Comparison of ENCODE assay signal across 33 cellular contexts in the genomic region with DNA sequence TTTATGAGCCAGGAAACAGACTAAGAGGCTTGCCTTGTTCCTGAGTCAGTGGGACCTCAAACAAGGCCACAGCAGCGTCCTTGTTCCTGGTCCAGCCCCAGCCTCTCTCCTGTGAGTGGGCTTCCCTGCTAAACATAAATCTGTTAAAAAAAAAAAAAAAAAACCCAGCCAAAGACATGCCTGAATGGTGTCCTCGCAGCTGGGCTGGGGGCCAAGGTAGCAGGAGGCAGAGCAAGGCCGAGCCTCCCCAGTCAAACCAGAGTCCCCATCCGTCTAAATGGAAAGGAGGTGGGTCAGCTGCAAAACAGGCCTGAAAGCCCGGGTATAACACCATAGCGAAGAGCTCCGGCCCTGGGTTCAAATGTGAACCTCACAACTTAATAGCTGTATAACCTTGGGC.
"Had no signal": no experiment of that assay in that cellular context is flagged by ENCODE, and none has a peak within 500 bp of the region (broad histone marks: within the 10 kb centered on the region; RNA-seq: fewer than 3 reads in every experiment).

No MANE protein-coding gene starts in this region.

- H3K36me3 Mint-ChIP-seq: activated CD8-positive, alpha-beta memory T cell treated with anti-CD3 and anti-CD28 coated beads, Interleukin-2, amount 10 ng/mL, durations not matched to agents 7 days and 5 days; activated naive CD4-positive, alpha-beta T cell treated with anti-CD3 and anti-CD28 coated beads, Interleukin-2, amount 50 U/mL, for 72 hours had no signal

- H3K36me3 ChIP-seq: cardiac muscle cell, WERI-Rb-1 had no signal

- H3K4me3 Mint-ChIP-seq: activated CD4-positive, alpha-beta memory T cell treated with anti-CD3 and anti-CD28 coated beads, Interleukin-2, amount 10 ng/mL, durations not matched to agents 7 days and 5 days; activated CD8-positive, alpha-beta memory T cell treated with anti-CD3 and anti-CD28 coated beads, Interleukin-2, amount 10 ng/mL, durations not matched to agents 7 days and 5 days; activated naive CD4-positive, alpha-beta T cell treated with anti-CD3 and anti-CD28 coated beads for 36 hours; activated T-helper 17 cell treated with anti-CD3 and anti-CD28 coated beads, Interleukin-2, amount 50 U/mL, for 72 hours; central memory CD8-positive, alpha-beta T cell had no signal

- H3K4me2 ChIP-seq: KMS-11 had no signal

- H3K27ac Mint-ChIP-seq: activated CD4-positive, alpha-beta memory T cell treated with anti-CD3 and anti-CD28 coated beads, Interleukin-2, amount 10 ng/mL, durations not matched to agents 7 days and 5 days; activated CD8-positive, alpha-beta memory T cell treated with anti-CD3 and anti-CD28 coated beads, Interleukin-2, amount 10 ng/mL, durations not matched to agents 7 days and 5 days; activated naive CD4-positive, alpha-beta T cell treated with anti-CD3 and anti-CD28 coated beads for 36 hours; activated naive CD4-positive, alpha-beta T cell treated with anti-CD3 and anti-CD28 coated beads, Interleukin-2, amount 50 U/mL, for 72 hours; activated T-helper 17 cell treated with anti-CD3 and anti-CD28 coated beads, Interleukin-2, amount 50 U/mL, for 72 hours had no signal

- ATAC-seq: activated CD8-positive, alpha-beta memory T cell treated with anti-CD3 and anti-CD28 coated beads, Interleukin-2, amount 10 ng/mL, durations not matched to agents 7 days and 5 days; activated naive CD4-positive, alpha-beta T cell treated with anti-CD3 and anti-CD28 coated beads, Interleukin-2, amount 50 U/mL, for 72 hours; activated T-helper 17 cell treated with anti-CD3 and anti-CD28 coated beads, Interleukin-2, amount 50 U/mL, for 72 hours had no signal

- H3K27me3 ChIP-seq: cardiac muscle cell had no signal

- DNase-seq: activated CD4-positive, alpha-beta memory T cell treated with anti-CD3 and anti-CD28 coated beads, Interleukin-2, amount 10 ng/mL, durations not matched to agents 7 days and 5 days; activated CD4-positive, alpha-beta T cell treated with anti-CD3 and anti-CD28 coated beads for 1 hour; activated CD4-positive, alpha-beta T cell treated with anti-CD3 and anti-CD28 coated beads for 48 hours; activated CD4-positive, CD25-positive, alpha-beta regulatory T cell; activated CD8-positive, alpha-beta memory T cell treated with anti-CD3 and anti-CD28 coated beads for 24 hours; activated CD8-positive, alpha-beta memory T cell treated with anti-CD3 and anti-CD28 coated beads, Interleukin-2, amount 10 ng/mL, durations not matched to agents 7 days and 5 days; activated CD8-positive, alpha-beta memory T cell treated with anti-CD3 and anti-CD28 coated beads, Interleukin-2, amount 50 U/mL, for 48 hours; activated gamma-delta T cell treated with Interleukin-2 at 50 U/mL for 16 hours; activated naive CD4-positive, alpha-beta T cell treated with anti-CD3 and anti-CD28 coated beads for 36 hours; activated T-cell treated with anti-CD3 and anti-CD28 coated beads, Interleukin-2, amount 50 U/mL, for 48 hours; MM.1S; MV-4-11; NCI-H1092; NCI-H1436 treated with DMSO at 0.1 percent for 48 hours; NCI-H1694 treated with DMSO at 0.1 percent for 48 hours; NCI-H2029; NCI-H2107; NCI-H2171; NCI-H510A; NCI-H526; NCI-H748 treated with DMSO at 0.1 percent for 48 hours; NK-92 treated with Interleukin-12 subunit alpha and Interleukin-12 subunit beta, amount 100 ng/mL, for 24 hours; Right ventricle myocardium superior; SW 1271; T-helper 1 cell; T-helper 2 cell; T-helper 9 cell; WERI-Rb-1 had no signal

- H3K4me3 ChIP-seq: cardiac muscle cell had no signal

- H3K27ac ChIP-seq: cardiac muscle cell, KMS-11, WERI-Rb-1 had no signal

- H3K9me3 Mint-ChIP-seq: activated T-helper 17 cell treated with anti-CD3 and anti-CD28 coated beads, Interleukin-2, amount 50 U/mL, for 72 hours; central memory CD8-positive, alpha-beta T cell had no signal

- H3K4me1 Mint-ChIP-seq: activated CD4-positive, alpha-beta memory T cell treated with anti-CD3 and anti-CD28 coated beads, Interleukin-2, amount 10 ng/mL, durations not matched to agents 7 days and 5 days; activated CD8-positive, alpha-beta memory T cell treated with anti-CD3 and anti-CD28 coated beads, Interleukin-2, amount 10 ng/mL, durations not matched to agents 7 days and 5 days had no signal

- H3K9ac ChIP-seq: KMS-11 had no signal
